1 cellular context compared by ENCODE assay signal in the genomic region with DNA sequence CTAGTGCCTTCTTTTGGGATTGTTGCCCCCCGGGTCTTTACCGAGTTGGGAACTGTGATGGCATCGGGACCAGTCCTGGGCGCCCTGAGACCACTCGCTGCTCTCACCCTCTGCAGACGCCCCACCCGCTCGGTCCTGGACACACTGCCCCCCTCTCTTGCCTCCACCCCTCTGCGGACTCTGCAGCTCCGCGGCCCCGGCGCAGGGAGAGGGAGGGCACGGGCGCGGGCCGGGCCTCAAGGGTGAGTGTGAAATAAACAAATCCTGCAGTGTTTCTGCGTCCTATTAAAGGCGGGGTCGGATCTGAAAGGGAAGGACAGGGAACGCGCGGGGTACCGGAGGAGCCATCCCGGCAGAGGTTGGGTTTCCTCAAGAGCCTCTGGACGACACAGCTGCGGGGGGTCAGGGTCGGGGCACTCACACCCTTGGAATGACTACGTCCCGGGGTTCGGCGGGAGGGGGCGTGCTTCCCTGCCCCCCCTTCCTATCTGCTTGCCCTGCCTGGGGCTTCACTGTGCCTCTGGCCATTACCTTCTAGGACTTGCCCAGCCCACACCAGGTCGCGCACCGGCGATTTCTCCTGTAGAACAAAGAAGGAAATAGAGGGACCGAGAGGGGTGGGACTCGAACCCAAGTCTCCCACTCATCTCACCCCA.
TF ChIP-seq lines count a peak whose summit lies in the region.

No MANE protein-coding gene starts in this region.

TF ChIP-seq in GM23338, 12 proteins besides CTCF, POLR2A, EP300 and RAD21:
- TF ChIP-seq, protein P1, sequence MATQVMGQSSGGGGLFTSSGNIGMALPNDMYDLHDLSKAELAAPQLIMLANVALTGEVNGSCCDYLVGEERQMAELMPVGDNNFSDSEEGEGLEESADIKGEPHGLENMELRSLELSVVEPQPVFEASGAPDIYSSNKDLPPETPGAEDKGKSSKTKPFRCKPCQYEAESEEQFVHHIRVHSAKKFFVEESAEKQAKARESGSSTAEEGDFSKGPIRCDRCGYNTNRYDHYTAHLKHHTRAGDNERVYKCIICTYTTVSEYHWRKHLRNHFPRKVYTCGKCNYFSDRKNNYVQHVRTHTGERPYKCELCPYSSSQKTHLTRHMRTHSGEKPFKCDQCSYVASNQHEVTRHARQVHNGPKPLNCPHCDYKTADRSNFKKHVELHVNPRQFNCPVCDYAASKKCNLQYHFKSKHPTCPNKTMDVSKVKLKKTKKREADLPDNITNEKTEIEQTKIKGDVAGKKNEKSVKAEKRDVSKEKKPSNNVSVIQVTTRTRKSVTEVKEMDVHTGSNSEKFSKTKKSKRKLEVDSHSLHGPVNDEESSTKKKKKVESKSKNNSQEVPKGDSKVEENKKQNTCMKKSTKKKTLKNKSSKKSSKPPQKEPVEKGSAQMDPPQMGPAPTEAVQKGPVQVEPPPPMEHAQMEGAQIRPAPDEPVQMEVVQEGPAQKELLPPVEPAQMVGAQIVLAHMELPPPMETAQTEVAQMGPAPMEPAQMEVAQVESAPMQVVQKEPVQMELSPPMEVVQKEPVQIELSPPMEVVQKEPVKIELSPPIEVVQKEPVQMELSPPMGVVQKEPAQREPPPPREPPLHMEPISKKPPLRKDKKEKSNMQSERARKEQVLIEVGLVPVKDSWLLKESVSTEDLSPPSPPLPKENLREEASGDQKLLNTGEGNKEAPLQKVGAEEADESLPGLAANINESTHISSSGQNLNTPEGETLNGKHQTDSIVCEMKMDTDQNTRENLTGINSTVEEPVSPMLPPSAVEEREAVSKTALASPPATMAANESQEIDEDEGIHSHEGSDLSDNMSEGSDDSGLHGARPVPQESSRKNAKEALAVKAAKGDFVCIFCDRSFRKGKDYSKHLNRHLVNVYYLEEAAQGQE (IDR thresholded peaks at IDR 0.05; ENCODE audit: unreplicated experiment): no peak
- TF ChIP-seq EZH2phosphoT487 (IDR thresholded peaks at IDR 0.05; ENCODE audit: unreplicated experiment) (peak; percentile 76), EZH2 (IDR thresholded peaks at IDR 0.05; ENCODE audit: low read depth, unreplicated experiment) (peak; percentile 99), CREB1 (CRISPR knock-in tag; IDR thresholded peaks at IDR 0.05; ENCODE audit: low read depth) (no peak)
